8 cellular contexts compared by ENCODE assay signal in the genomic region with DNA sequence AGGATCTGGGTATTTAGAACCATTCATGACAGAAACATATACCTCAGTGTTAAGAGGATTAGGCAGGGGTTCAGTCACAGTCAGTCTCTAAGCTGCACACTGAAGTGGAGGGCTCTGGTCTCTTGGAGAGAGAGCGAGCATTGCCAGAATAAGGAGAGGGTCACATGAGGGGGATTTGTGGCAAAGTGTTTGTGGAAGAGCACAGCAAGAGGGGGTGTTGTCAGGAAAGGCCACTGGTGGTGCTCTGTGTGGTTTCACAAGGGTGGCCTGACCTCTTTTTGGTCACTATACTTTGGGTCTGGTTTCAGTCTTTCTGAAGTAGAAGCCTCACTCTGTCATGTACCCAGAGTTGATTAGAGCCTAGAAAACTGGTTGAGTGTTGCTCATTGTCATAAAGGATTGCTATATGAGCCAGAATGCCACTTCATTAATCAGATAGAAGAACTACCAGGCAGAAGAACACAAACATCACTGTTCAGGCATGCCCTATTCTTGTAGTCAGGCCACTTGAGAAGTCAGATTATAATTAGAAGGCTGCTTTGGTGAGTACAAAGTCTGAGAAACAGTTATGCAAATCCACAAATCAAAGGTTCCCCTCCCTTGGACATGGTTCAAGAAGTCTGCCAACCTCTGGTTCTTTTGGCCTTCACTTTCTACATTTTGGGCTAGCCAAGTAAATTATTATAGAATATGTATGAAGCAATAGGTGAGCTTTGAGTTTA. TPM values are rescaled to one million over a fixed set of nuclear protein-coding genes. Genes with fewer than 3 reads are reported as not detected.
DNase-seq lines count a peak whose midpoint lies in the region; ATAC-seq, FAIRE-seq and TF ChIP-seq lines count a peak whose summit lies in the region.

No MANE protein-coding gene starts in this region.

- peak overlapping the region in 1 of 2 donors; percentile 55 for H3K27ac Mint-ChIP-seq in activated naive CD4-positive, alpha-beta T cell treated with anti-CD3 and anti-CD28 coated beads, Interleukin-2, amount 50 U/mL, for 72 hours
- H3K27ac Mint-ChIP-seq in type B pancreatic cell = no peak overlapping the region

- CTCF ChIA-PET in OCI-LY7 (lab: Charles Lee; ENCODE audit: unreplicated experiment) = interaction anchor here (0.6 to 1.0 kb wide), 3 partner anchors 8 to 30 kb away, joined by 3 to 4 read pairs (median 3); no protein-coding TSS in a partner anchor

- peaks cover 74% of the 10 kb centered on the region for H3K4me1 ChIP-seq in OCI-LY7 (ENCODE audit: insufficient read depth, low read length, poor library complexity, severe bottlenecking)
- H3K4me1 ChIP-seq in pancreas = peaks cover 3 to 11% (median 7%) of the 10 kb centered on the region in 3 donors
- H3K4me1 ChIP-seq in gastroesophageal sphincter = peaks cover 0 to 3% (median 0%) of the 10 kb centered on the region in 3 donors

- BruUV-seq in OCI-LY7 (replicated peaks; lab: Mats Ljungman, UMichigan) = TSS peak; percentile 87

- H3K4me3 Mint-ChIP-seq in type B pancreatic cell = no peak overlapping the region

- intact Hi-C loops in OCI-LY7 (cut with micrococcal nuclease; ENCODE audit: unreplicated experiment) (loop anchor here (2.0 to 10.0 kb wide), 3 partner anchors 38 to 1329 kb away; a partner anchor contains a TSS), pancreas (cut with DNase I) (no loop called here)

- TF ChIP-seq POLR2A in gastroesophageal sphincter (IDR thresholded peaks at IDR 0.05) = no peak

- H2AFZ ChIP-seq in OCI-LY7 (ENCODE audit: low read length) = peak overlapping the region; percentile 29; the same call in 1 of the 2 replicates

- peak overlapping the region; percentile 84 for H3K4me2 ChIP-seq in OCI-LY7 (ENCODE audit: low read length)

- H4K20me1 ChIP-seq in OCI-LY7 (ENCODE audit: insufficient read depth, low read length) = no peaks in the 10 kb centered on the region

- WGBS in pancreas, 2 donors = 94 to 96% methylated on average over 1 of the region's 1 CpG
- WGBS in gastroesophageal sphincter (ENCODE audit: low coverage in 1 of 2), 2 donors = 100% methylated on average over 1 of the region's 1 CpG; no CpG with 5 or more reads in 1 of the 2 donors

- H3K27ac ChIP-seq in OCI-LY7 (ENCODE audit: low read depth, low read length, poor library complexity, severe bottlenecking) (peak overlapping the region; percentile 99), pancreas (no peak overlapping the region), gastroesophageal sphincter (no peak overlapping the region)

- peaks cover 6% of the 10 kb centered on the region for H3K4me1 Mint-ChIP-seq in type B pancreatic cell (ENCODE audit: unreplicated experiment)

- no peaks in the 10 kb centered on the region for H3K9me3 Mint-ChIP-seq in activated naive CD4-positive, alpha-beta T cell treated with anti-CD3 and anti-CD28 coated beads, Interleukin-2, amount 50 U/mL, for 72 hours
- H3K9me3 Mint-ChIP-seq in type B pancreatic cell = no peaks in the 10 kb centered on the region

- DNase-seq in OCI-LY7 (ENCODE audit: low spot score) (peak; percentile 89), pancreas (no peak), type B pancreatic cell (ENCODE audit: extremely low spot score, unreplicated experiment) (no peak)
- DNase-seq in NK-92 treated with Interleukin-12 subunit alpha and Interleukin-12 subunit beta, amount 100 ng/mL, for 24 hours (lab: John Stamatoyannopoulos, UW) = no peak
- no peak for DNase-seq in activated naive CD4-positive, alpha-beta T cell treated with anti-CD3 and anti-CD28 coated beads, Interleukin-2, amount 50 U/mL, for 72 hours (ENCODE audit: low spot score in 2 of 2)

- peak overlapping the region; percentile 56 for H3K4me3 ChIP-seq in OCI-LY7 (ENCODE audit: low read depth, low read length, poor library complexity, severe bottlenecking)
- no peak overlapping the region for H3K4me3 ChIP-seq in pancreas
- no peak overlapping the region for H3K4me3 ChIP-seq in gastroesophageal sphincter

- no peaks in the 10 kb centered on the region for H3K36me3 Mint-ChIP-seq in activated naive CD4-positive, alpha-beta T cell treated with anti-CD3 and anti-CD28 coated beads, Interleukin-2, amount 50 U/mL, for 72 hours
- peaks cover 23% of the 10 kb centered on the region for H3K36me3 Mint-ChIP-seq in type B pancreatic cell

- H3K9me2 ChIP-seq in OCI-LY7 (ENCODE audit: insufficient read depth, low read length) = no peaks in the 10 kb centered on the region

- no peaks in the 10 kb centered on the region for H3K27me3 ChIP-seq in pancreas
- no peaks in the 10 kb centered on the region for H3K27me3 ChIP-seq in gastroesophageal sphincter

- H3K9me3 ChIP-seq in OCI-LY7 (ENCODE audit: low read length) (no peaks in the 10 kb centered on the region; the same call in 1 of the 2 replicates), pancreas (no peaks in the 10 kb centered on the region), gastroesophageal sphincter (no peaks in the 10 kb centered on the region)

- peaks cover 70% of the 10 kb centered on the region for H3K79me2 ChIP-seq in OCI-LY7 (ENCODE audit: insufficient read depth, low read depth, low read length)

- POLR2A ChIA-PET in OCI-LY7 (lab: Charles Lee) = interaction anchor here (0.6 to 2.1 kb wide), 5 partner anchors 9 to 65 kb away, joined by 4 to 27 read pairs (median 4); a partner anchor contains a TSS

- H3K36me3 ChIP-seq in OCI-LY7 (ENCODE audit: insufficient read depth, low read length) = peaks cover 56% of the 10 kb centered on the region
- peaks cover 0 to 2% (median 0%) of the 10 kb centered on the region in 3 donors for H3K36me3 ChIP-seq in pancreas
- peaks cover 4 to 30% of the 10 kb centered on the region in 2 donors for H3K36me3 ChIP-seq in gastroesophageal sphincter

- TF ChIP-seq CTCF in OCI-LY7 (conservative IDR thresholded peaks at IDR 0.05; ENCODE audit: low read length) = no peak
- no peak for TF ChIP-seq CTCF in pancreas (IDR thresholded peaks at IDR 0.05)
- TF ChIP-seq CTCF in type B pancreatic cell (conservative IDR thresholded peaks at IDR 0.05) = no peak
- TF ChIP-seq CTCF in gastroesophageal sphincter (IDR thresholded peaks at IDR 0.05) = no peak

- H3K27me3 Mint-ChIP-seq in type B pancreatic cell = no peaks in the 10 kb centered on the region

- peak; percentile 90 for ATAC-seq in GM19023 (IDR thresholded peaks at IDR 0.05; ENCODE audit: unreplicated experiment)
- peak; percentile 84 for ATAC-seq in HG02852 (IDR thresholded peaks at IDR 0.05; ENCODE audit: unreplicated experiment)
- peak; percentile 38 to 60 (median 53) for ATAC-seq in pancreas
- no peak for ATAC-seq in activated naive CD4-positive, alpha-beta T cell treated with anti-CD3 and anti-CD28 coated beads, Interleukin-2, amount 50 U/mL, for 72 hours
- ATAC-seq in gastroesophageal sphincter = no peak

- TF ChIP-seq EP300 in gastroesophageal sphincter (IDR thresholded peaks at IDR 0.05) = no peak

- FAIRE-seq in pancreas (lab: Jason Lieb, UNC) = no peak

RNA-seq across cellular contexts. Expression of a gene that starts 8.4 kb away (rescaled TPM):
- total RNA-seq in OCI-LY7 (2014; rRNA removed; shearing (Covaris generic)) = 38.3 and 44.1 TPM in 2 replicates
- total RNA-seq in OCI-LY7 (2022) (40.4 and 47.5 TPM in 2 replicates), pancreas (10 to 100 TPM in 2 of 6 donors, 1 to 10 TPM in 4; 5.8 to 14.8 (median 7.9) TPM), type B pancreatic cell (ENCODE audit: low replicate concordance) (11.4 and 15.3 TPM in 2 replicates), gastroesophageal sphincter (10 to 100 TPM; 15.5 to 28.9 (median 19.9) TPM)
- polyA plus RNA-seq in pancreas = 1 to 10 TPM; 3.8 to 9.3 TPM
- 10 to 100 TPM; 13.7 to 15.1 TPM for total RNA-seq in activated naive CD4-positive, alpha-beta T cell treated with anti-CD3 and anti-CD28 coated beads, Interleukin-2, amount 50 U/mL, for 72 hours

RNA-seq across cellular contexts. Expression of a gene that starts 30.2 kb away (rescaled TPM):
- total RNA-seq in OCI-LY7 (2014; rRNA removed; shearing (Covaris generic)) = 3.6 and 8.2 TPM in 2 replicates
- total RNA-seq in OCI-LY7 (2022) (9.3 and 10.2 TPM in 2 replicates), pancreas (1 to 10 TPM; 1.2 to 4.3 (median 2.3) TPM), type B pancreatic cell (ENCODE audit: low replicate concordance) (4.9 and 8.9 TPM in 2 replicates), gastroesophageal sphincter (10 to 100 TPM in 1 of 4 donors, 1 to 10 TPM in 3; 2.3 to 19.5 (median 6.1) TPM)
- 1 to 10 TPM; 1.1 to 3.1 TPM for polyA plus RNA-seq in pancreas
- 1 to 10 TPM; 7.2 to 7.8 TPM for total RNA-seq in activated naive CD4-positive, alpha-beta T cell treated with anti-CD3 and anti-CD28 coated beads, Interleukin-2, amount 50 U/mL, for 72 hours

RNA-seq across cellular contexts. Expression of a gene that starts 30.6 kb away (rescaled TPM):
- 31.1 and 45.8 TPM in 2 replicates for total RNA-seq in OCI-LY7 (2014; rRNA removed; shearing (Covaris generic))
- total RNA-seq in OCI-LY7 (2022) (66.8 and 75.9 TPM in 2 replicates), pancreas (10 to 100 TPM in 5 of 6 donors, 1 to 10 TPM in 1; 8.6 to 32.6 (median 18.2) TPM), type B pancreatic cell (ENCODE audit: low replicate concordance) (35.8 and 38.2 TPM in 2 replicates), gastroesophageal sphincter (10 to 100 TPM; 17.1 to 65.2 (median 30.3) TPM)
- polyA plus RNA-seq in pancreas = 10 to 100 TPM; 19.1 to 20.3 TPM
- 10 to 100 TPM; 71.3 to 88.8 TPM for total RNA-seq in activated naive CD4-positive, alpha-beta T cell treated with anti-CD3 and anti-CD28 coated beads, Interleukin-2, amount 50 U/mL, for 72 hours

Comparison
In these comparisons a context has a peak if more than half of its experiments do, and no peak if none do; other contexts are left out.
1. ATAC-seq: peak in GM19023 (single experiment), HG02852 (single experiment) and pancreas (4 of 4); none in activated naive CD4-positive, alpha-beta T cell treated with anti-CD3 and anti-CD28 coated beads, Interleukin-2, amount 50 U/mL, for 72 hours (0 of 2) and gastroesophageal sphincter (single experiment).